ENCODE assay signal across 36 cellular contexts in genomic region chr3:28502555-28502954, GRCh38.
"Had no signal": no experiment of that assay in that cellular context is flagged by ENCODE, and none has a peak within 500 bp of the region (broad histone marks: within the 10 kb centered on the region; RNA-seq: fewer than 3 reads in every experiment).

No MANE protein-coding gene starts in this region.

- H3K4me3 Mint-ChIP-seq: activated CD4-positive, alpha-beta memory T cell treated with anti-CD3 and anti-CD28 coated beads for 36 hours; activated CD4-positive, alpha-beta T cell treated with anti-CD3 and anti-CD28 coated beads for 36 hours; activated naive CD8-positive, alpha-beta T cell treated with anti-CD3 and anti-CD28 coated beads for 36 hours; activated T-cell treated with anti-CD3 and anti-CD28 coated beads, Interleukin-2, amount 50 U/mL, for 4 hours; T-helper 1 cell treated with Interleukin-12 subunit alpha and Interleukin-12 subunit beta and Interleukin-4 antibody, amounts not matched to agents 30 μg/mL and 1 μg/mL, for 36 hours; T-helper 2 cell treated with Interferon-gamma antibody and Interleukin-4, amounts not matched to agents 5 μg/mL and 100 μg/mL, for 36 hours had no signal

- ATAC-seq: activated CD4-positive, alpha-beta T cell treated with anti-CD3 and anti-CD28 coated beads for 36 hours; activated CD4-positive, CD25-positive, alpha-beta regulatory T cell treated with anti-CD3 and anti-CD28 coated beads, Interleukin-2, amount 50 U/mL, for 24 hours; activated T-cell treated with anti-CD3 and anti-CD28 coated beads, Interleukin-2, amount 50 U/mL, for 4 hours; PC-3 had no signal

- H3K27ac Mint-ChIP-seq: activated CD4-positive, alpha-beta memory T cell treated with anti-CD3 and anti-CD28 coated beads for 36 hours; activated CD4-positive, alpha-beta T cell treated with anti-CD3 and anti-CD28 coated beads for 36 hours; activated naive CD8-positive, alpha-beta T cell treated with anti-CD3 and anti-CD28 coated beads for 36 hours; T-helper 1 cell treated with Interleukin-12 subunit alpha and Interleukin-12 subunit beta and Interleukin-4 antibody, amounts not matched to agents 30 μg/mL and 1 μg/mL, for 36 hours; T-helper 2 cell treated with Interferon-gamma antibody and Interleukin-4, amounts not matched to agents 5 μg/mL and 100 μg/mL, for 36 hours had no signal

- H3K9me3 ChIP-seq: ascending aorta, MG63, Peyer's patch, SJSA1, SK-N-SH had no signal

- H3K27ac ChIP-seq: ascending aorta, cardiac muscle cell, Peyer's patch, SJSA1 had no signal

- H3K4me3 ChIP-seq: ascending aorta, cardiac muscle cell, MG63, Peyer's patch, SJSA1 had no signal

- H3K4me1 Mint-ChIP-seq: activated CD4-positive, alpha-beta T cell treated with anti-CD3 and anti-CD28 coated beads for 36 hours; activated naive CD8-positive, alpha-beta T cell treated with anti-CD3 and anti-CD28 coated beads for 36 hours had no signal

- H3K9me3 Mint-ChIP-seq: activated CD4-positive, alpha-beta memory T cell treated with anti-CD3 and anti-CD28 coated beads for 36 hours; activated naive CD8-positive, alpha-beta T cell treated with anti-CD3 and anti-CD28 coated beads for 36 hours; activated T-cell treated with anti-CD3 and anti-CD28 coated beads, Interleukin-2, amount 50 U/mL, for 4 hours; T-helper 1 cell treated with Interleukin-12 subunit alpha and Interleukin-12 subunit beta and Interleukin-4 antibody, amounts not matched to agents 30 μg/mL and 1 μg/mL, for 36 hours; T-helper 2 cell treated with Interferon-gamma antibody and Interleukin-4, amounts not matched to agents 5 μg/mL and 100 μg/mL, for 36 hours had no signal

- H3K9ac ChIP-seq: SK-N-SH had no signal

- H3K27me3 Mint-ChIP-seq: activated CD4-positive, alpha-beta memory T cell treated with anti-CD3 and anti-CD28 coated beads for 36 hours; activated CD4-positive, alpha-beta T cell treated with anti-CD3 and anti-CD28 coated beads for 36 hours; activated naive CD8-positive, alpha-beta T cell treated with anti-CD3 and anti-CD28 coated beads for 36 hours had no signal

- H3K4me2 ChIP-seq: SK-N-SH had no signal

- H3K36me3 Mint-ChIP-seq: activated CD4-positive, alpha-beta memory T cell treated with anti-CD3 and anti-CD28 coated beads for 36 hours; activated naive CD8-positive, alpha-beta T cell treated with anti-CD3 and anti-CD28 coated beads for 36 hours had no signal

- H3K36me3 ChIP-seq: ascending aorta, cardiac muscle cell, MG63, Peyer's patch, SJSA1 had no signal

- DNase-seq: activated CD4-positive, alpha-beta memory T cell treated with anti-CD3 and anti-CD28 coated beads for 36 hours; activated CD4-positive, alpha-beta T cell treated with anti-CD3 and anti-CD28 coated beads for 36 hours; activated CD4-positive, alpha-beta T cell treated with anti-CD3 and anti-CD28 coated beads, Interleukin-2, amount 50 U/mL, for 1 hour; activated CD8-positive, alpha-beta memory T cell treated with anti-CD3 and anti-CD28 coated beads, Interleukin-2, amount 50 U/mL, for 4 hours; activated effector memory CD4-positive, alpha-beta T cell treated with Interleukin-2 at 50 U/mL for 16 hours; activated naive CD4-positive, alpha-beta T cell treated with anti-CD3 and anti-CD28 coated beads, Interleukin-2, amount 50 U/mL, for 16 hours; activated naive CD8-positive, alpha-beta T cell treated with anti-CD3 and anti-CD28 coated beads for 36 hours; activated T-cell treated with anti-CD3 and anti-CD28 coated beads for 4 hours; activated T-cell treated with anti-CD3 and anti-CD28 coated beads, Interleukin-2, amount 50 U/mL, for 4 hours; amniotic stem cell; Kasumi-1; KG1; MG63; NCI-H1048; NCI-H1105 treated with DMSO at 0.1 percent for 48 hours; NCI-H1436; NCI-H1694; NCI-H1930; NCI-H2081 treated with DMSO at 0.1 percent for 48 hours; NCI-H2171; NCI-H446; NCI-H510A treated with DMSO at 0.1 percent for 48 hours; NCI-H526 treated with DMSO at 0.1 percent for 48 hours; NCI-H774; NK-92 treated with Interleukin-12 subunit alpha and Interleukin-12 subunit beta, amount 100 ng/mL, for 24 hours; PC-3; Peyer's patch; RPMI8226; SHP77 treated with DMSO at 0.1 percent for 48 hours; SK-N-SH had no signal

- H3K4me1 ChIP-seq: ascending aorta, Peyer's patch, SJSA1 had no signal

- H3K27me3 ChIP-seq: ascending aorta, cardiac muscle cell, MG63, Peyer's patch, SJSA1 had no signal
